In the genomic region with DNA sequence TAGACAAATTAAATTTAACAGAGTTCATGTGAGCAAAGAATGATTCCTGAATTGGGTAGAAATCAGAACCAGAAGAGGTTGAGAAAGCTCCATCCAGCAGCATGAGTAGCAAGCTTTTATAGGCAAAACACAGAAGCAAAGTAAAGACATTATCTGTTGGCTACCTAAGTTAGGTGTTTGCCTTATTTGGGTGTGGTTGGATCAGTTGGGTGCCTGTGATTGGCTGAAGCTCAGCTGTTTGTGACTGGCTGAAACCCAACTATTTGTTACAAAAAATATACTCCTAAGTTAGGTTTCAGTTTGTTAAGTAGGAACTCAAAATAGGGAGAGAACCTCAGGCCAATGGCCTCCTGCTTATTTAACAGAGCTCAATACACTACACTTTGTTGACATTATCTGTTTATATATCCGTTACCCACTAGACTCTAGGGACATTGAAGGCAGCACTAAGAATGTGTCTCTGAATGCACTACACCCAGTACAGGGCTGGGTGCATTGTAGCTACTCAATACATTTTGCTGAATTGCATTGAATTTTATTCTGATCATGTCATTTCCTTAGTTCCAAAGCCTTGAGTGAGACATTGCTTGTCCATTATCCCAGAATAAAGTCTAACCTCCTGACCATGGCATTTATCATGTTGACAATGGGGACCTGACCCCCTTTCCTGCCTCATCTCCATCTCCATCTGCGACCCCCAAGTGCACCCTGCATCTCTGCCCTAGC, we compare ENCODE assay signal across 18 cellular contexts.
DNase-seq lines count a peak whose midpoint lies in the region; ATAC-seq, FAIRE-seq and TF ChIP-seq lines count a peak whose summit lies in the region.
"Had no signal": no experiment of that assay in that cellular context is flagged by ENCODE, and none has a peak within 500 bp of the region (broad histone marks: within the 10 kb centered on the region; RNA-seq: fewer than 3 reads in every experiment).

No MANE protein-coding gene starts in this region.

- H3K36me3 Mint-ChIP-seq in CD4-positive, alpha-beta memory T cell, result no peaks in the 10 kb centered on the region
- H3K36me3 Mint-ChIP-seq: CD4-positive, CD25-positive, alpha-beta regulatory T cell had no signal

- no peak for ATAC-seq in GM18511 (IDR thresholded peaks at IDR 0.05; ENCODE audit: unreplicated experiment)
- ATAC-seq in GM18861 (IDR thresholded peaks at IDR 0.05; ENCODE audit: unreplicated experiment), result no peak
- ATAC-seq: GM12878 had no signal

- 49% methylated on average over 2 of the region's 2 CpGs for WGBS in smooth muscle cell (ENCODE audit: low lambda C conversion rate)

- H3K9ac ChIP-seq in smooth muscle cell (ENCODE audit: low read depth), result peak overlapping the region; percentile 73

- CTCF ChIA-PET in CD4-positive, alpha-beta memory T cell (lab: Charles Lee; ENCODE audit: partially characterized antibody), result interaction anchor here (0.9 kb wide), 1 partner anchor 14 kb away, joined by 3 read pairs; no protein-coding TSS in a partner anchor

- TF ChIP-seq CTCF in VCaP (conservative IDR thresholded peaks at IDR 0.05), result no peak
- no peak for TF ChIP-seq CTCF in fibroblast of pulmonary artery (IDR thresholded peaks at IDR 0.05; ENCODE audit: low read length, missing control alignments)
- TF ChIP-seq CTCF in smooth muscle cell (IDR thresholded peaks at IDR 0.05; ENCODE audit: borderline replicate concordance, insufficient read depth, poor library complexity, severe bottlenecking), result no peak

- H3K9me3 Mint-ChIP-seq in CD4-positive, alpha-beta memory T cell, result no peaks in the 10 kb centered on the region
- H3K9me3 Mint-ChIP-seq: CD4-positive, CD25-positive, alpha-beta regulatory T cell had no signal

- peak; percentile 84 for FAIRE-seq in H54 (lab: Jason Lieb, UNC)
- FAIRE-seq: colon, GM12878 had no signal

- H3K4me1 Mint-ChIP-seq in CD4-positive, alpha-beta memory T cell, result no peaks in the 10 kb centered on the region
- H3K4me1 Mint-ChIP-seq: CD4-positive, CD25-positive, alpha-beta regulatory T cell had no signal

- H3K79me2 ChIP-seq in smooth muscle cell (ENCODE audit: low read depth), result no peaks in the 10 kb centered on the region

- no peaks in the 10 kb centered on the region for H3K27me3 ChIP-seq in smooth muscle cell (ENCODE audit: low read depth)
- no peaks in the 10 kb centered on the region for H3K27me3 ChIP-seq in CD4-positive, alpha-beta memory T cell (ENCODE audit: insufficient read depth, low read length)
- H3K27me3 ChIP-seq: ovary, spleen had no signal

- POLR2A ChIA-PET in CD4-positive, alpha-beta memory T cell (lab: Charles Lee; ENCODE audit: partially characterized antibody), result no interaction called here

- peak overlapping the region; percentile 20; the same call in 1 of the 2 replicates for H3K27ac ChIP-seq in VCaP
- peak overlapping the region; percentile 89 for H3K27ac ChIP-seq in smooth muscle cell (ENCODE audit: low read depth)
- H3K27ac ChIP-seq in CD4-positive, alpha-beta memory T cell (ENCODE audit: low read depth, low read length), result no peak overlapping the region
- H3K27ac ChIP-seq: ovary, spleen had no signal

- peak overlapping the region; percentile 73 for H3K4me2 ChIP-seq in smooth muscle cell

- H3K27me3 Mint-ChIP-seq in CD4-positive, alpha-beta memory T cell, result no peaks in the 10 kb centered on the region
- H3K27me3 Mint-ChIP-seq: CD4-positive, CD25-positive, alpha-beta regulatory T cell had no signal

- H2AFZ ChIP-seq in smooth muscle cell (ENCODE audit: low read depth), result peak overlapping the region; percentile 46

- no peak overlapping the region for H3K4me3 Mint-ChIP-seq in CD4-positive, alpha-beta memory T cell
- H3K4me3 Mint-ChIP-seq: CD4-positive, CD25-positive, alpha-beta regulatory T cell had no signal

- H3K4me1 ChIP-seq in smooth muscle cell (ENCODE audit: low read depth), result peaks cover 15% of the 10 kb centered on the region
- no peaks in the 10 kb centered on the region for H3K4me1 ChIP-seq in CD4-positive, alpha-beta memory T cell (ENCODE audit: insufficient read depth, low read length)
- H3K4me1 ChIP-seq: spleen had no signal

- no peaks in the 10 kb centered on the region for H4K20me1 ChIP-seq in smooth muscle cell (ENCODE audit: low read depth)

- H3K27ac Mint-ChIP-seq in CD4-positive, alpha-beta memory T cell, result no peak overlapping the region
- H3K27ac Mint-ChIP-seq: CD4-positive, CD25-positive, alpha-beta regulatory T cell had no signal

- intact Hi-C loops in CD4-positive, alpha-beta memory T cell (cut with micrococcal nuclease), result no loop called here

- no peak for TF ChIP-seq POLR2A in H54 (IDR thresholded peaks at IDR 0.05; ENCODE audit: low read depth, low read length)

- H3K4me3 ChIP-seq in fibroblast of pulmonary artery (replicated peaks; ENCODE audit: low read depth, low read length) (no peak overlapping the region), smooth muscle cell (no peak overlapping the region)
- no peak overlapping the region for H3K4me3 ChIP-seq in CD4-positive, alpha-beta memory T cell (ENCODE audit: low read length in 2 of 2)
- H3K4me3 ChIP-seq: GM12878, ovary, spleen had no signal

- H3F3A ChIP-seq in smooth muscle cell (ENCODE audit: low read depth), result peaks cover 3% of the 10 kb centered on the region

- DNase-seq in H54 (ENCODE audit: insufficient read length, low spot score) (no peak), fibroblast of pulmonary artery (ENCODE audit: low read depth) (peak; percentile 59), smooth muscle cell (lab: John Stamatoyannopoulos, UW; ENCODE audit: unreplicated experiment) (no peak), SW480 (ENCODE audit: low spot score) (no peak)
- no peak for DNase-seq in CD4-positive, alpha-beta memory T cell
- DNase-seq: CD4-positive, CD25-positive, alpha-beta regulatory T cell; erythroblast; hippocampal formation; NCI-H187 treated with DMSO at 0.1 percent for 48 hours; NCI-H510A; ovary; spleen; stimulated activated naive CD4-positive, alpha-beta T cell had no signal

- H3K9me3 ChIP-seq in smooth muscle cell (replicated peaks; ENCODE audit: low read depth), result no peaks in the 10 kb centered on the region
- no peaks in the 10 kb centered on the region for H3K9me3 ChIP-seq in CD4-positive, alpha-beta memory T cell (ENCODE audit: control insufficient read depth in 1 of 2, low read length in 2 of 2)
- H3K9me3 ChIP-seq: ovary, spleen had no signal

- H3K36me3 ChIP-seq in smooth muscle cell (ENCODE audit: low read depth), result no peaks in the 10 kb centered on the region
- no peaks in the 10 kb centered on the region for H3K36me3 ChIP-seq in CD4-positive, alpha-beta memory T cell (ENCODE audit: insufficient read depth, low read length)
- H3K36me3 ChIP-seq: ovary, spleen had no signal
